Comparison of ENCODE assay signal across 13 cellular contexts in the genomic region with DNA sequence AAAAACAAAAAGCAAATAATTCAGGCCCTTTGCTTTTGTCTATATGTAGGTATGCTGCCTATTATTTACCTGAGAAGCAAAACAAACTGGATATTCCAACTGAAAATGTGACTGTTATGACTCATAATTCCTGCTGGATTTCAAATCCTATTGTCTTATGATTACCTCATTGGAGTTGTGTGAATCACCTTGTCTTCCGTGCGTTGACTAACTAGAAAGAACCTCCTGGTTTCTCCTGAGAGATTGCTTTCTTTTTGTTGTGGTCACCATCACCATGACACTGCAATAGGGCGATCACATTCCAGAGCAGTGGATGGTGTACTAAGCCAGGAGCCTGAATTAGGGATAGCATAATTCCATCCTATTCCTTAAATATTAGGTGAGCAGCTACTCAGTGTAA. TPM values are rescaled to one million over a fixed set of nuclear protein-coding genes. Genes with fewer than 3 reads are reported as not detected.
DNase-seq lines count a peak whose midpoint lies in the region; ATAC-seq, FAIRE-seq and TF ChIP-seq lines count a peak whose summit lies in the region.
"Had no signal": no experiment of that assay in that cellular context is flagged by ENCODE, and none has a peak within 500 bp of the region (broad histone marks: within the 10 kb centered on the region; RNA-seq: fewer than 3 reads in every experiment).

No MANE protein-coding gene starts in this region.

- H3K4me2 ChIP-seq in HepG2 (ENCODE audit: low read depth, low read length), result no peak overlapping the region

- H3K9me3 ChIP-seq in HepG2 (ENCODE audit: low read length) (no peaks in the 10 kb centered on the region), right lobe of liver (no peaks in the 10 kb centered on the region), adipocyte (ENCODE audit: control insufficient read depth, low read length) (no peaks in the 10 kb centered on the region), Peyer's patch (no peaks in the 10 kb centered on the region)
- H3K9me3 ChIP-seq: SJCRH30 had no signal

- no peak for TF ChIP-seq RAD21 in HepG2 (CRISPR knock-in tag; IDR thresholded peaks at IDR 0.05)

- H3K79me2 ChIP-seq in HepG2 (ENCODE audit: insufficient read depth, low read length), result no peaks in the 10 kb centered on the region

- H2AFZ ChIP-seq in HepG2 (ENCODE audit: low read length), result no peak overlapping the region

- H3K4me1 ChIP-seq in HepG2 (ENCODE audit: insufficient read depth, low read length) (no peaks in the 10 kb centered on the region), right lobe of liver (no peaks in the 10 kb centered on the region), adipocyte (ENCODE audit: control insufficient read depth, insufficient read depth, low read length) (no peaks in the 10 kb centered on the region), Peyer's patch (no peaks in the 10 kb centered on the region)

- TF ChIP-seq EP300 in HepG2 (IDR thresholded peaks at IDR 0.05; ENCODE audit: low read depth in 2 of 2, low read length in 2 of 2), result no peak; a peak in 1 of 4 replicates
- TF ChIP-seq EP300 in HepG2 (CRISPR knock-in tag; IDR thresholded peaks at IDR 0.05; ENCODE audit: borderline replicate concordance), result no peak

- POLR2A ChIA-PET in HepG2 (lab: Yijun Ruan, JAX), result no interaction called here

- H4K20me1 ChIP-seq in HepG2 (ENCODE audit: insufficient read depth, low read length), result no peaks in the 10 kb centered on the region

- no TSS peak for BruUV-seq in HepG2 (replicated peaks; lab: Mats Ljungman, UMichigan)

- H3K4me3 ChIP-seq in HepG2 (replicated peaks in 1 of 3; ENCODE audit: insufficient read depth in 1 of 3, low read depth in 2 of 3, low read length in 3 of 3) (no peak overlapping the region), right lobe of liver (no peak overlapping the region), adipocyte (ENCODE audit: low read length) (no peak overlapping the region), Peyer's patch (no peak overlapping the region)
- H3K4me3 ChIP-seq: SJCRH30 had no signal

- FAIRE-seq in HepG2 (lab: Jason Lieb, UNC) (no peak), urothelium cell line (lab: Jason Lieb, UNC) (no peak)
- FAIRE-seq: A204.1 had no signal

- ATAC-seq in HepG2 (peak; percentile 35; the same call in 2 of the 3 replicates), right lobe of liver (no peak), GM18873 (IDR thresholded peaks at IDR 0.05; ENCODE audit: low FRiP score, unreplicated experiment) (no peak), HG02678 (IDR thresholded peaks at IDR 0.05; ENCODE audit: unreplicated experiment) (no peak)

- 14% methylated on average over 3 of the region's 3 CpGs for WGBS in HepG2 (ENCODE audit: low lambda C conversion rate)
- 63% methylated on average over 3 of the region's 3 CpGs for WGBS in right lobe of liver (ENCODE audit: insufficient coverage, low coverage, low lambda C conversion rate, missing lambda C conversion rate)

- peak; percentile 49 for DNase-seq in HepG2 (ENCODE audit: low spot score)
- DNase-seq in right lobe of liver, result no peak
- peak; percentile 27 for DNase-seq in adipocyte (ENCODE audit: low read depth)
- peak; percentile 86 for DNase-seq in glomerular endothelial cell (ENCODE audit: extremely low read depth, low read depth, low spot score)
- DNase-seq in urothelium cell line (ENCODE audit: low spot score), result peak; percentile 88
- DNase-seq in Peyer's patch, result no peak
- DNase-seq: activated CD4-positive, alpha-beta T cell treated with anti-CD3 and anti-CD28 coated beads, Interleukin-2, amount 10 ng/mL, durations not matched to agents 7 days and 5 days; activated gamma-delta T cell; SJCRH30; substantia nigra had no signal

- CTCF ChIA-PET in HepG2 (lab: Yijun Ruan, JAX; ENCODE audit: low intra/inter-chr PET ratio, low total read pairs), result no interaction called here

- no peak overlapping the region for H3K27ac ChIP-seq in HepG2 (ENCODE audit: extremely low read length, insufficient read depth, low read length)
- no peak overlapping the region for H3K27ac ChIP-seq in right lobe of liver
- no peak overlapping the region for H3K27ac ChIP-seq in Peyer's patch
- H3K27ac ChIP-seq: SJCRH30 had no signal

- intact Hi-C loops in HepG2 (cut with micrococcal nuclease; ENCODE audit: unreplicated experiment) (no loop called here), right lobe of liver (cut with DNase I) (no loop called here)

- TF ChIP-seq CTCF in HepG2 (CRISPR knock-in tag; IDR thresholded peaks at IDR 0.05), result no peak
- TF ChIP-seq CTCF in right lobe of liver (IDR thresholded peaks at IDR 0.05), result no peak
- TF ChIP-seq CTCF in Peyer's patch (IDR thresholded peaks at IDR 0.05), result no peak

- H3K9ac ChIP-seq in HepG2 (ENCODE audit: insufficient read depth, low read depth, low read length), result no peak overlapping the region
- H3K9ac ChIP-seq in adipocyte (ENCODE audit: low read length), result no peak overlapping the region

- H3K36me3 ChIP-seq in HepG2 (replicated peaks in 1 of 2; ENCODE audit: control insufficient read depth in 1 of 2, insufficient read depth in 2 of 2, low read length in 2 of 2) (no peaks in the 10 kb centered on the region), right lobe of liver (no peaks in the 10 kb centered on the region), adipocyte (ENCODE audit: control insufficient read depth, insufficient read depth, low read length, severe bottlenecking) (no peaks in the 10 kb centered on the region), Peyer's patch (no peaks in the 10 kb centered on the region)
- H3K36me3 ChIP-seq: SJCRH30 had no signal

- TF ChIP-seq POLR2A in HepG2 (IDR thresholded peaks at IDR 0.05; ENCODE audit: insufficient read depth in 1 of 2, low read depth in 2 of 2, low read length in 2 of 2) (no peak), right lobe of liver (IDR thresholded peaks at IDR 0.05) (no peak), Peyer's patch (IDR thresholded peaks at IDR 0.05) (no peak)

- no peaks in the 10 kb centered on the region for H3K27me3 ChIP-seq in HepG2 (ENCODE audit: control insufficient read depth in 1 of 2, insufficient read depth in 2 of 2, low read length in 2 of 2)
- no peaks in the 10 kb centered on the region for H3K27me3 ChIP-seq in right lobe of liver
- H3K27me3 ChIP-seq in adipocyte (replicated peaks; ENCODE audit: control insufficient read depth, insufficient read depth, low read length), result no peaks in the 10 kb centered on the region
- no peaks in the 10 kb centered on the region for H3K27me3 ChIP-seq in Peyer's patch
- H3K27me3 ChIP-seq: SJCRH30 had no signal

- in situ Hi-C loops in HepG2 (cut with HindIII; ENCODE audit: extremely low pct_ligation_motif_present, low pct_unique_long_range_greater_than_20kb), result no loop called here

RNA-seq across cellular contexts. Expression of a gene that starts 23.0 kb away (rescaled TPM):
- total RNA-seq in HepG2 (2016; rRNA removed; fragmentation: Illumina TruSeq; extraction: Trizol), result 0.02 and 0.15 TPM in 2 replicates
- total RNA-seq in HepG2 (2016; cell fraction: cytosol; rRNA removed; fragmentation: Illumina TruSeq; extraction: Trizol; ENCODE audit: low read depth), result not detected in 2 replicates
- total RNA-seq in HepG2 (2016; cell fraction: insoluble cytoplasmic fraction; rRNA removed; fragmentation: Illumina TruSeq; extraction: Trizol), result 0.04 TPM in 1 of 2 replicates, not detected in the other
- total RNA-seq in HepG2 (2016; cell fraction: membrane; rRNA removed; fragmentation: Illumina TruSeq; extraction: Trizol), result not detected in 2 replicates
- total RNA-seq in HepG2 (2016; cell fraction: nucleus; rRNA removed; fragmentation: Illumina TruSeq; extraction: Trizol), result not detected in 2 replicates
- polyA plus RNA-seq in HepG2 (2011; rRNA removed), result under 0.01 TPM in 1 of 2 replicates, not detected in the other
- polyA plus RNA-seq in HepG2 (2011; cell fraction: cytosol; rRNA removed), result 0.01 TPM in 2 replicates
- 0.02 and 0.05 TPM in 2 replicates for polyA plus RNA-seq in HepG2 (2011; cell fraction: nucleus; rRNA removed)
- 0.01 TPM in 1 of 2 replicates, not detected in the other for polyA plus RNA-seq in HepG2 (2012)
- polyA plus RNA-seq in HepG2 (2016; cell fraction: cytosol; fragmentation: Illumina TruSeq; extraction: Trizol; ENCODE audit: low read depth), result not detected in 2 replicates
- polyA plus RNA-seq in HepG2 (2016; cell fraction: insoluble cytoplasmic fraction; fragmentation: Illumina TruSeq; extraction: Trizol; ENCODE audit: low read depth), result not detected in 2 replicates
- not detected in 2 replicates for polyA plus RNA-seq in HepG2 (2016; cell fraction: membrane; fragmentation: Illumina TruSeq; extraction: Trizol; ENCODE audit: low read depth)
- polyA plus RNA-seq in HepG2 (2016; cell fraction: nucleus; fragmentation: Illumina TruSeq; extraction: Trizol; ENCODE audit: insufficient read depth, low read depth), result not detected in 2 replicates
- 4.4 TPM in 1 of 2 replicates, not detected in the other for polyA minus RNA-seq in HepG2 (2011; rRNA and poly(A)+ RNA removed; ENCODE audit: low replicate concordance)
- polyA minus RNA-seq in HepG2 (2011; cell fraction: cytosol; rRNA and poly(A)+ RNA removed), result not detected in 2 replicates
- polyA minus RNA-seq in HepG2 (2011; cell fraction: nucleus; rRNA and poly(A)+ RNA removed), result 0.12 TPM in 1 of 2 replicates, not detected in the other
- 10 to 100 TPM in 3 of 6 experiments, 1 to 10 TPM in 3; 8.3 to 12.4 (median 10.2) TPM for total RNA-seq in right lobe of liver
- 0.82 TPM in 2 replicates for total RNA-seq in glomerular endothelial cell
- total RNA-seq in Peyer's patch, result 1 to 10 TPM; 3.3 to 8.1 (median 6.9) TPM

RNA-seq across cellular contexts. Expression of a gene that starts 48.3 kb away (rescaled TPM):
- 32.0 and 39.5 TPM in 2 replicates for total RNA-seq in HepG2 (2016; rRNA removed; fragmentation: Illumina TruSeq; extraction: Trizol)
- total RNA-seq in HepG2 (2016; cell fraction: cytosol; rRNA removed; fragmentation: Illumina TruSeq; extraction: Trizol; ENCODE audit: low read depth), result 13.9 and 14.1 TPM in 2 replicates
- 30.8 and 44.2 TPM in 2 replicates for total RNA-seq in HepG2 (2016; cell fraction: insoluble cytoplasmic fraction; rRNA removed; fragmentation: Illumina TruSeq; extraction: Trizol)
- total RNA-seq in HepG2 (2016; cell fraction: membrane; rRNA removed; fragmentation: Illumina TruSeq; extraction: Trizol), result 11.5 and 13.0 TPM in 2 replicates
- total RNA-seq in HepG2 (2016; cell fraction: nucleus; rRNA removed; fragmentation: Illumina TruSeq; extraction: Trizol), result 34.9 and 40.5 TPM in 2 replicates
- 14.8 and 17.0 TPM in 2 replicates for polyA plus RNA-seq in HepG2 (2011; rRNA removed)
- polyA plus RNA-seq in HepG2 (2011; cell fraction: cytosol; rRNA removed), result 12.9 and 16.8 TPM in 2 replicates
- 8.6 and 10.4 TPM in 2 replicates for polyA plus RNA-seq in HepG2 (2011; cell fraction: nucleus; rRNA removed)
- 16.1 and 18.0 TPM in 2 replicates for polyA plus RNA-seq in HepG2 (2012)
- polyA plus RNA-seq in HepG2 (2016; cell fraction: cytosol; fragmentation: Illumina TruSeq; extraction: Trizol; ENCODE audit: low read depth), result 3.0 and 3.8 TPM in 2 replicates
- 36.3 and 43.6 TPM in 2 replicates for polyA plus RNA-seq in HepG2 (2016; cell fraction: insoluble cytoplasmic fraction; fragmentation: Illumina TruSeq; extraction: Trizol; ENCODE audit: low read depth)
- 4.9 and 7.2 TPM in 2 replicates for polyA plus RNA-seq in HepG2 (2016; cell fraction: membrane; fragmentation: Illumina TruSeq; extraction: Trizol; ENCODE audit: low read depth)
- polyA plus RNA-seq in HepG2 (2016; cell fraction: nucleus; fragmentation: Illumina TruSeq; extraction: Trizol; ENCODE audit: insufficient read depth, low read depth), result 25.3 and 25.9 TPM in 2 replicates
- 24.0 and 24.2 TPM in 2 replicates for polyA minus RNA-seq in HepG2 (2011; rRNA and poly(A)+ RNA removed; ENCODE audit: low replicate concordance)
- polyA minus RNA-seq in HepG2 (2011; cell fraction: cytosol; rRNA and poly(A)+ RNA removed), result 10.8 and 11.6 TPM in 2 replicates
- polyA minus RNA-seq in HepG2 (2011; cell fraction: nucleus; rRNA and poly(A)+ RNA removed), result 38.8 and 40.5 TPM in 2 replicates
- 10 to 100 TPM in 4 of 6 experiments, 1 to 10 TPM in 2; 7.4 to 13.6 (median 11.3) TPM for total RNA-seq in right lobe of liver
- 20.0 and 32.7 TPM in 2 replicates for total RNA-seq in glomerular endothelial cell
- 10 to 100 TPM in 3 of 4 donors, 1 to 10 TPM in 1; 3.9 to 38.0 (median 16.5) TPM for total RNA-seq in Peyer's patch

Comparison
In these comparisons a context has a peak if more than half of its experiments do, and no peak if none do; other contexts are left out.
1. DNase-seq: peak in HepG2 (single experiment), adipocyte (single experiment), glomerular endothelial cell (single experiment) and urothelium cell line (single experiment); none in right lobe of liver (0 of 3) and Peyer's patch (0 of 3).